ENCODE assay signal across 1 cellular context in the genomic region with DNA sequence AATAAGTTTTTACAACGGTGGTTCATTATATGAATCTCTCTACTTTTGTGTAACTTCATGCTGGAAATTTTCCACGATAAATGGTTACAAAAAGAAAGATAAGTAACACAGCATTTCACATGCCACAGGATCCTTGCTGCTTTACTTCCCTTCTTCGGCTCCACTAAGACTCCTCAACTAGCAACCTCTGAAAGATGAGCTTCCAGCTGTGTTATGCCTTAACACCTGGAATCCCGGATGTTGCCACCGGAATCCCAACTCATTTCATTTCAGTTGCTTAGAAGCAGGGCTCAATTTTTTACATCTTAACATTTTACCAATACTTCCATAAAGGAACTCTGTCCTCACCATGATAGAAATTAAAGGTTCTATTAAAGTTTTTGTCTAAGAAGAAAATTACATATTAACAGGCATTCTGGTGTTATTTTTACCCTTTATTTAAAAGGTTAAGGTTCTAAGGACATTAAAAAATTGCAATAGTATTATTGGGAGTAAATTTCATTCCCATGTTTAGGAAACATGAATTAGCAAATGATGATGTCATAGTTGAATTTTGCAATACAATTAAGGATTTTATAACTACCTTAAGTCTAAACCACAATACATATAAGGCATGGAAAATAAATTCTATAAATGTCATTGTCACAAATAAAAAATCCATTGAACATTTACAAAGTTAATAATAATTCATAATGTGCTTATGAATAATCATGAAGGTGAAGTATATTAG.
A peak's percentile ranks its signal among the peaks of the same experiment; 100 is the strongest.
TF ChIP-seq lines count a peak whose summit lies in the region.

No MANE protein-coding gene starts in this region.

TF ChIP-seq in IMR-90, 13 proteins besides CTCF, POLR2A, EP300 and RAD21:
- no peak for TF ChIP-seq RCOR1 (IDR thresholded peaks at IDR 0.05; ENCODE audit: insufficient replicate concordance, low read length)
- peak; percentile 37; the same call in 1 of the 2 replicates for TF ChIP-seq CEBPB (IDR thresholded peaks at IDR 0.05; ENCODE audit: low read depth, low read length)
